In the genomic region with DNA sequence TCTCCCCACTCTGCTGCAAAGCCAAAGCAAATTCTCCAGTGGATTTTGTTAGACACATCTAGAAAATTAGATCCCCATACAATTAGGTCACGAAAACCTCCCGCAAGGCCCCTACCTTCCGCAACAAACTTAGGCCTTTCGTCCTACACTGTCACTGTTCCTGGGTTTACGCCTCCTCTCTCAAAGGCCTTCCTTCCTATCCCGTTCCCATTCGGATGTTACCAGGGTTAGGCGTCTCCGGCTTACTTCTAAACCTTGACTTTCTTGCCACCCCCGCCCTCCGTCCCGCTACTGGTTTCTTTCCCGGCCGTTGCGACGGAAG, we compare ENCODE assay signal across 1 cellular context.
TF ChIP-seq lines count a peak whose summit lies in the region.

No MANE protein-coding gene starts in this region.

TF ChIP-seq in GM23338, 12 proteins besides CTCF, POLR2A, EP300 and RAD21 (continued from another document):
- TF ChIP-seq ZNF462 (CRISPR knock-in tag; IDR thresholded peaks at IDR 0.05): no peak
- TF ChIP-seq STAT1 (IDR thresholded peaks at IDR 0.05; ENCODE audit: unreplicated experiment): no peak
- no peak for TF ChIP-seq ZNF331 (CRISPR knock-in tag; IDR thresholded peaks at IDR 0.05; ENCODE audit: low read depth)
- TF ChIP-seq REST (IDR thresholded peaks at IDR 0.05; ENCODE audit: unreplicated experiment): no peak
- TF ChIP-seq NANOG (IDR thresholded peaks at IDR 0.05; ENCODE audit: borderline replicate concordance): no peak
